Comparison of ENCODE assay signal across 1 cellular context in the genomic region with DNA sequence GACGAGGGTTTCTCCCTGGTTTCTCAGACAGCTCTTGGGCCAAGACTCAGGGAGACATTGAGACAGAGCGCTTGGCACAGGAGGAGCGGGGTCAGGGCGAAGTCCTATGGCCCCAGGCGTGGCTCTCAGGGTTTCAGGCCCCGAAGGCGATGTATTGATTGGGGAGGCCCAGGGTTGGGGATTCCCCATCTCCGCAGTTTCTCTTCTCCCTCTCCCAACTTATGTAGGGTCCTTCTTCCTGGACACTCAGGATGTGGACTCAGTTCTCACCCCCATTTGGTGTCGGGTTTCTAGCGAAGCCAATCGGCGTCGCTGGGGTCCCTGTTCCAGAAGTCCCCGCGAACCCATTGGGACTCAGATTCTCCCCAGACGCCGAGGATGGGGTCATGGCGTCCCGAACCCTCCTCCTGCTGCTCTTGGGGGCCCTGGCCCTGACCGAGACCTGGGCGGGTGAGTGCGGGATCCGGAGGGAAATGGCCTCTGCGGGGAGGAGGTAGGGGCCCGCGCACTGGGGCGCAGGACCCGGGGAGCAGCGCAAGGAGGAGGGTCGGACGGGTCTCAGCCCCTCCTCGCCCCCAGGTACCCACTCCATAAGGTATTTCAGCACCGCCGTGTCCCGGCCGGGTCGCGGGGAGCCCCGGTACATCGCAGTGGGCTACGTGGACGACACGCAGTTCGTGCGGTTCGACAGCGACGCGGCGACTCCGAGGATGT.
TF ChIP-seq lines count a peak whose summit lies in the region.

No MANE protein-coding gene starts in this region.

TF ChIP-seq in IMR-90, 13 proteins besides CTCF, POLR2A, EP300 and RAD21:
- TF ChIP-seq FOS (IDR thresholded peaks at IDR 0.05; ENCODE audit: low read depth, low read length) (no peak), MAZ (IDR thresholded peaks at IDR 0.05; ENCODE audit: borderline replicate concordance, low read depth, low read length) (peak; percentile 26; the same call in 1 of the 2 replicates)
